ENCODE assay signal across 28 cellular contexts in the genomic region with DNA sequence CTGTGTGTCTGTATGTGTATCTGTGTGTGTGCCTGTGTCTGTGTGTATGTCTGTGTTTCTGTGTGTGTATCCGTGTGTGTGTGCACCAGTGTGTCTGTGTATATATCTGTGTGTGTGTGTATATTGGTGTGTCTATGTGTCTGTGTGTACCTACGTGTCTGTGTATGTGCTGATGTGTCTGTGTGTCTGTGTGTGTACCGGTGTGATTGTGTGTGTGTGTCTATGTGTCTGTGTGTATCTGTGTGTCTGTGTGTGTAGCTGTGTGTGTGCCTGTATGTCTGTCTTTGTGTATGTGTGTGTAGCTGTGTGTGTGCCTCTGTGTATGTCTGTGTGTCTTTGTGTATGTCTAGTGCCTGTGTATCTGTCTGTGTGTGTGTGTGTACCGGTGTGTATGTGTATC. TPM values are rescaled to one million over a fixed set of nuclear protein-coding genes. Genes with fewer than 3 reads are reported as not detected.
"Had no signal": no experiment of that assay in that cellular context is flagged by ENCODE, and none has a peak within 500 bp of the region (broad histone marks: within the 10 kb centered on the region; RNA-seq: fewer than 3 reads in every experiment).

No MANE protein-coding gene starts in this region.

- H3K9me3 Mint-ChIP-seq: activated CD4-positive, alpha-beta memory T cell treated with anti-CD3 and anti-CD28 coated beads for 36 hours; activated CD4-positive, alpha-beta T cell treated with anti-CD3 and anti-CD28 coated beads, Interleukin-2, amount 10 ng/mL, durations not matched to agents 7 days and 5 days; activated naive CD4-positive, alpha-beta T cell treated with anti-CD3 and anti-CD28 coated beads for 36 hours; activated T-helper 17 cell treated with anti-CD3 and anti-CD28 coated beads, Interleukin-2, amount 50 U/mL, for 72 hours; T-cell had no signal

- DNase-seq: activated CD4-positive, alpha-beta memory T cell treated with anti-CD3 and anti-CD28 coated beads for 36 hours; activated CD4-positive, alpha-beta T cell treated with anti-CD3 and anti-CD28 coated beads, Interleukin-2, amount 10 ng/mL, durations not matched to agents 7 days and 5 days; activated CD4-positive, CD25-positive, alpha-beta regulatory T cell; activated gamma-delta T cell; activated naive CD4-positive, alpha-beta T cell treated with anti-CD3 and anti-CD28 coated beads for 36 hours; activated T-cell treated with anti-CD3 and anti-CD28 coated beads for 4 hours; activated T-cell treated with anti-CD3 and anti-CD28 coated beads, Interleukin-2, amount 50 U/mL, for 48 hours; amygdala; MM.1S; NCI-H1105; NCI-H1436; NCI-H1694 treated with DMSO at 0.1 percent for 48 hours; NCI-H2029 treated with DMSO at 0.1 percent for 48 hours; NCI-H345; NCI-H510A; NCI-H526 treated with DMSO at 0.1 percent for 48 hours; NCI-H82; T-cell; T-helper 2 cell; T1000 had no signal

- H3K4me1 Mint-ChIP-seq: activated CD4-positive, alpha-beta T cell treated with anti-CD3 and anti-CD28 coated beads, Interleukin-2, amount 10 ng/mL, durations not matched to agents 7 days and 5 days; activated T-helper 17 cell treated with anti-CD3 and anti-CD28 coated beads, Interleukin-2, amount 50 U/mL, for 72 hours; T-cell had no signal

- H3K27ac Mint-ChIP-seq: activated CD4-positive, alpha-beta memory T cell treated with anti-CD3 and anti-CD28 coated beads for 36 hours; activated CD4-positive, alpha-beta T cell treated with anti-CD3 and anti-CD28 coated beads, Interleukin-2, amount 10 ng/mL, durations not matched to agents 7 days and 5 days; activated naive CD4-positive, alpha-beta T cell treated with anti-CD3 and anti-CD28 coated beads for 36 hours; activated naive CD8-positive, alpha-beta T cell; activated T-helper 17 cell treated with anti-CD3 and anti-CD28 coated beads, Interleukin-2, amount 50 U/mL, for 72 hours; brain; T-cell had no signal

- ATAC-seq: activated T-helper 17 cell treated with anti-CD3 and anti-CD28 coated beads, Interleukin-2, amount 50 U/mL, for 72 hours; T-cell had no signal

- FAIRE-seq: TTC549 had no signal

- H3K27ac ChIP-seq: cardiac muscle cell, SK-N-MC, VCaP had no signal

- H3K4me3 ChIP-seq: cardiac muscle cell, SK-N-MC had no signal

- H3K36me3 ChIP-seq: cardiac muscle cell had no signal

- H3K4me3 Mint-ChIP-seq: activated CD4-positive, alpha-beta memory T cell treated with anti-CD3 and anti-CD28 coated beads for 36 hours; activated CD4-positive, alpha-beta T cell treated with anti-CD3 and anti-CD28 coated beads, Interleukin-2, amount 10 ng/mL, durations not matched to agents 7 days and 5 days; activated naive CD4-positive, alpha-beta T cell treated with anti-CD3 and anti-CD28 coated beads for 36 hours; activated naive CD8-positive, alpha-beta T cell; activated T-helper 17 cell treated with anti-CD3 and anti-CD28 coated beads, Interleukin-2, amount 50 U/mL, for 72 hours; brain; T-cell had no signal

- H3K36me3 Mint-ChIP-seq: activated CD4-positive, alpha-beta memory T cell treated with anti-CD3 and anti-CD28 coated beads for 36 hours; activated naive CD8-positive, alpha-beta T cell; brain; T-cell had no signal

RNA-seq across cellular contexts. Expression of gene CAMK2N1, which starts 32.0 kb away (rescaled TPM):
- total RNA-seq: OCI-LY7 had no signal
